In genomic region chr18:70822167-70822566, GRCh38 we compare ENCODE assay signal across 17 cellular contexts.
"Had no signal": no experiment of that assay in that cellular context is flagged by ENCODE, and none has a peak within 500 bp of the region (broad histone marks: within the 10 kb centered on the region; RNA-seq: fewer than 3 reads in every experiment).

No MANE protein-coding gene starts in this region.

- H3K4me3 Mint-ChIP-seq: IgD-negative memory B cell had no signal

- H3K4me2 ChIP-seq: KMS-11 had no signal

- H3K27ac ChIP-seq: HL-60, KMS-11, RWPE1 had no signal

- H3K4me1 Mint-ChIP-seq: IgD-negative memory B cell had no signal

- ATAC-seq: K562, Panc1 had no signal

- H3K4me3 ChIP-seq: K562 had no signal

- H3K36me3 Mint-ChIP-seq: IgD-negative memory B cell had no signal

- DNase-seq: Kasumi-1, NCI-H1092 treated with DMSO at 0.1 percent for 48 hours, NCI-H1436, NCI-H187, NCI-H2029, NCI-H2081 treated with DMSO at 0.1 percent for 48 hours, NCI-H2171 treated with DMSO at 0.1 percent for 48 hours, NCI-H524, NCI-H526 treated with DMSO at 0.1 percent for 48 hours, NCI-H82, SHP77 had no signal

- H3K27ac Mint-ChIP-seq: IgD-negative memory B cell had no signal

- H3K27me3 Mint-ChIP-seq: IgD-negative memory B cell had no signal

- H3K9ac ChIP-seq: KMS-11 had no signal
